8 cellular contexts compared by ENCODE assay signal in genomic region chr3:52536369-52537164, GRCh38. TPM values are rescaled to one million over a fixed set of nuclear protein-coding genes. Genes with fewer than 3 reads are reported as not detected.
DNase-seq lines count a peak whose midpoint lies in the region; ATAC-seq and TF ChIP-seq lines count a peak whose summit lies in the region.

UQCC5 (plus strand) TSS chr3:52536605; CDS start chr3:52536756, 151 bp downstream.

- peak within 1 kb of the TSS; percentile 67 for H3K4me3 ChIP-seq in GM12864 (ENCODE audit: low read depth, low read length)
- peak within 1 kb of the TSS; percentile 66 to 83 for H3K4me3 ChIP-seq in testis

- no peaks in the 10 kb centered on the region for H3K36me3 ChIP-seq in testis (ENCODE audit: low read depth, missing control alignments)

- TF ChIP-seq POLR2A in testis (IDR thresholded peaks at IDR 0.05), result peak; percentile 94

- ATAC-seq in HG02642 (IDR thresholded peaks at IDR 0.05; ENCODE audit: poor library complexity, unreplicated experiment) (peak; percentile 82), omental fat pad (ENCODE audit: low FRiP score) (peak; percentile 91)

- H3K36me3 Mint-ChIP-seq in activated naive CD8-positive, alpha-beta T cell, result peaks cover 13% of the 10 kb centered on the region

- H3K4me3 Mint-ChIP-seq in activated naive CD8-positive, alpha-beta T cell, result peak within 1 kb of the TSS; percentile 100

- H3K27me3 ChIP-seq in testis, result no peaks in the 10 kb centered on the region

- TF ChIP-seq CTCF in GM12864 (IDR thresholded peaks at IDR 0.05; ENCODE audit: low read depth, low read length, missing control alignments) (no peak), omental fat pad (IDR thresholded peaks at IDR 0.05) (no peak), testis (IDR thresholded peaks at IDR 0.05) (no peak)

- no peaks in the 10 kb centered on the region for H3K9me3 Mint-ChIP-seq in activated naive CD8-positive, alpha-beta T cell (ENCODE audit: low read depth)

- H3K4me1 Mint-ChIP-seq in activated naive CD8-positive, alpha-beta T cell (ENCODE audit: low read depth), result peaks cover 47% of the 10 kb centered on the region

- no peaks in the 10 kb centered on the region for H3K9me3 ChIP-seq in testis

- intact Hi-C loops in testis (cut with DNase I; ENCODE audit: low total_unique reads), result loop anchor here (5.0 kb wide), 1 partner anchor 49 kb away; no protein-coding TSS in a partner anchor

- WGBS in testis, 2 donors, result 0 to 1% methylated on average over 15 to 64 of the region's 65 CpGs

- H3K4me1 ChIP-seq in testis, result peaks cover 43% of the 10 kb centered on the region

- DNase-seq in GM12864 (ENCODE audit: low read depth), result peak; percentile 94
- peak; percentile 95 for DNase-seq in NCI-H1105 (lab: John Stamatoyannopoulos, UW)
- peak; percentile 91 for DNase-seq in SKM-1 (lab: John Stamatoyannopoulos, UW; ENCODE audit: unreplicated experiment)
- DNase-seq in glomerular visceral epithelial cell (ENCODE audit: extremely low spot score), result peak; percentile 98
- peak; percentile 90 for DNase-seq in omental fat pad (ENCODE audit: low spot score)
- peak; percentile 98 for DNase-seq in testis

- H3K27me3 Mint-ChIP-seq in activated naive CD8-positive, alpha-beta T cell, result no peaks in the 10 kb centered on the region

- H3K27ac Mint-ChIP-seq in activated naive CD8-positive, alpha-beta T cell, result peak within 1 kb of the TSS; percentile 99

- peak within 1 kb of the TSS; percentile 53 to 79 for H3K27ac ChIP-seq in testis

RNA-seq across cellular contexts. Expression of gene UQCC5, which starts in this region (rescaled TPM):
- total RNA-seq in omental fat pad, result 10 to 100 TPM in 2 of 4 donors, 1 to 10 TPM in 2; 3.2 to 27.9 (median 13.8) TPM
- total RNA-seq in testis, result 10 to 100 TPM; 23.0 to 30.5 TPM
- 37.0 TPM for polyA plus RNA-seq in testis (ENCODE audit: insufficient read depth, low read depth, low replicate concordance)

Comparison
In these comparisons a context has a peak if more than half of its experiments do, and no peak if none do; other contexts are left out.
1. Peak in every context shown above with its lines: DNase-seq, ATAC-seq, H3K4me3 ChIP-seq and H3K27ac ChIP-seq.